12 cellular contexts compared by ENCODE assay signal in the genomic region with DNA sequence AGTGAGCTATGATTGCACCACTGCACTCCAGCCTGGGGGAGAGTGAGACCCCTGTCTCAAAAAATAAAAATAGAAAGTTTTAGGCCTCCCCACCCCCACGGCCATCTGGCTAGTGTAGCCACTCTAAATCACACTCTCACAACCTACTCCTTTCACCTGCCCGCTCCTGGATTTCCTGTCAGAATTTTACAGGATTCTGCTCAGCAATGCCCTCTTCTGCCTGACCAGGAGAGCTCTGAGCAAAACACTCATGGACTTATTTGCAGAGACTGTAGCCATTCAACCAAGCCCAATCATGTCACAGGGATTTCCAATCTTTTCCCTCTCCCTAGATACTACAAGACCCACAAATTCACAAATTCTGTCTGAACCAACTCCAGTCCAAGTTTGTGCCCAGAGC.
A peak's percentile ranks its signal among the peaks of the same experiment; 100 is the strongest.
DNase-seq lines count a peak whose midpoint lies in the region; ATAC-seq, FAIRE-seq and TF ChIP-seq lines count a peak whose summit lies in the region.
"Had no signal": no experiment of that assay in that cellular context is flagged by ENCODE, and none has a peak within 500 bp of the region (broad histone marks: within the 10 kb centered on the region; RNA-seq: fewer than 3 reads in every experiment).

No MANE protein-coding gene starts in this region.

- no peaks in the 10 kb centered on the region for H3K36me3 Mint-ChIP-seq in brain

- TF ChIP-seq CTCF in A549 (IDR thresholded peaks at IDR 0.05) (peak; percentile 22; the same call in 1 of the 3 replicates), HCT116 (IDR thresholded peaks at IDR 0.05 in 2 of 3, conservative IDR thresholded peaks at IDR 0.05 in 1 of 3; ENCODE audit: borderline replicate concordance in 1 of 3, insufficient read depth in 1 of 3, low read depth in 2 of 3, low read length in 2 of 3) (peak in 2 of 3 experiments; percentile 2 to 44; a peak in 1 of 6 replicates), brain (conservative IDR thresholded peaks at IDR 0.05) (peak; percentile 15 to 33)

- H3K27me3 Mint-ChIP-seq in brain = no peaks in the 10 kb centered on the region

- WGBS in A549 (ENCODE audit: missing lambda C conversion rate) = 47% methylated on average over 2 of the region's 2 CpGs

- H3K4me3 ChIP-seq in A549 = no peak overlapping the region
- H3K4me3 ChIP-seq in HCT116 (replicated peaks in 1 of 2; ENCODE audit: low read depth in 1 of 2, low read length in 2 of 2) = no peak overlapping the region
- H3K4me3 ChIP-seq: HAP-1, tibial artery had no signal

- no peak overlapping the region for H3K9ac ChIP-seq in HCT116 (ENCODE audit: low read length)

- peak overlapping the region in 2 of 5 experiments; percentile 3 to 23 for H3K27ac Mint-ChIP-seq in brain

- ATAC-seq in A549 (peak; percentile 59 to 82; a peak in 4 of 6 replicates), HCT116 (peak; percentile 76), GM18861 (IDR thresholded peaks at IDR 0.05; ENCODE audit: unreplicated experiment) (no peak), HG03571 (IDR thresholded peaks at IDR 0.05; ENCODE audit: unreplicated experiment) (no peak)

- H3K27ac ChIP-seq in A549 (peak overlapping the region in 1 of 2 experiments; percentile 18; a peak in 1 of 6 replicates), HCT116 (ENCODE audit: low read depth, low read length) (no peak overlapping the region)

- TF ChIP-seq POLR2A in A549 (IDR thresholded peaks at IDR 0.05; ENCODE audit: low read length) (no peak), HCT116 (IDR thresholded peaks at IDR 0.05; ENCODE audit: borderline replicate concordance, extremely low read depth, insufficient read depth, insufficient read length) (no peak)

- peaks cover 0 to 2% (median 0%) of the 10 kb centered on the region in 5 experiments for H3K9me3 Mint-ChIP-seq in brain

- no peaks in the 10 kb centered on the region for H3K27me3 ChIP-seq in HCT116 (ENCODE audit: insufficient read depth, low read length)
- H3K27me3 ChIP-seq: tibial artery had no signal

- no peak overlapping the region for H2AFZ ChIP-seq in HCT116 (ENCODE audit: low read depth, low read length, poor library complexity, severe bottlenecking)

- no peak for FAIRE-seq in A549 (lab: Jason Lieb, UNC)
- FAIRE-seq: GM18507 had no signal

- TF ChIP-seq RAD21 in A549 (conservative IDR thresholded peaks at IDR 0.05 in 1 of 2, IDR thresholded peaks at IDR 0.05 in 1 of 2) = peak; percentile 37 to 46; a peak in 4 of 5 replicates
- peak; percentile 61 for TF ChIP-seq RAD21 in HCT116 (IDR thresholded peaks at IDR 0.05; ENCODE audit: low read depth)

- no peak overlapping the region for H3K4me3 Mint-ChIP-seq in brain

- H3K4me1 ChIP-seq in A549 (no peaks in the 10 kb centered on the region), HCT116 (ENCODE audit: control insufficient read depth in 1 of 2, insufficient read depth in 2 of 2, low read length in 2 of 2) (peaks cover 16 to 28% of the 10 kb centered on the region in 2 experiments)
- H3K4me1 ChIP-seq: HAP-1 had no signal

- H3K9me2 ChIP-seq in HCT116 (ENCODE audit: insufficient read depth) = no peaks in the 10 kb centered on the region

- H4K20me1 ChIP-seq in HCT116 (ENCODE audit: insufficient read depth) = no peaks in the 10 kb centered on the region

- H3K9me3 ChIP-seq in A549 (no peaks in the 10 kb centered on the region), HCT116 (ENCODE audit: control insufficient read depth in 1 of 2, insufficient read depth in 1 of 2, low read depth in 1 of 2, low read length in 2 of 2) (no peaks in the 10 kb centered on the region)
- H3K9me3 ChIP-seq: HAP-1, tibial artery had no signal

- BruUV-seq in HCT116 (replicated peaks; lab: Mats Ljungman, UMichigan) = no TSS peak

- H3K36me3 ChIP-seq in HCT116 (ENCODE audit: control insufficient read depth in 1 of 2, insufficient read depth in 2 of 2, low read length in 2 of 2) = no peaks in the 10 kb centered on the region
- H3K36me3 ChIP-seq: HAP-1, tibial artery had no signal

- H3K4me2 ChIP-seq in A549 (no peak overlapping the region), HCT116 (ENCODE audit: low read length) (no peak overlapping the region)

- POLR2A ChIA-PET in A549 (lab: Yijun Ruan, JAX) (no interaction called here), HCT116 (lab: Charles Lee) (no interaction called here)

- no peak for TF ChIP-seq EP300 in A549 (IDR thresholded peaks at IDR 0.05)

- H3K4me1 Mint-ChIP-seq in brain = peaks cover 12% of the 10 kb centered on the region

- H3K79me2 ChIP-seq in HCT116 (ENCODE audit: insufficient read depth, low read length) = no peaks in the 10 kb centered on the region

- RAD21 ChIA-PET in HCT116 (lab: Charles Lee; ENCODE audit: low non-redundant PET in 1 of 2, low total read pairs in 2 of 2, uncharacterized antibody in 2 of 2, unreplicated experiment in 2 of 2) = no interaction called here

- DNase-seq in A549 (ENCODE audit: low read depth in 1 of 2, low spot score in 1 of 2) (peak in 1 of 2 experiments; percentile 30), HCT116 (ENCODE audit: low read depth, low spot score) (no peak), iPS-NIHi7 (ENCODE audit: extremely low spot score) (peak; percentile 45), RPMI8226 (no peak)
- no peak for DNase-seq in stimulated activated CD4-positive, alpha-beta T cell treated with anti-CD3 and anti-CD28 coated beads, Interleukin-12 subunit alpha, Interleukin-12 subunit beta, amount 100 ng/mL, for 4 hours
- DNase-seq: stimulated activated CD4-positive, alpha-beta T cell treated with anti-CD3 and anti-CD28 coated beads, Interleukin-2, amount 100 ng/mL, for 48 hours; tibial artery had no signal

- intact Hi-C loops in HCT116 (cut with micrococcal nuclease) = no loop called here

- CTCF ChIA-PET in A549 (lab: Yijun Ruan, JAX) = interaction anchor here (1.3 kb wide), 1 partner anchor 10 kb away, joined by 7 read pairs; no protein-coding TSS in a partner anchor
- CTCF ChIA-PET in HCT116 (lab: Charles Lee) = no interaction called here

TF ChIP-seq in A549, 52 proteins besides CTCF, POLR2A, EP300 and RAD21:
- no peak for TF ChIP-seq RCOR1 (IDR thresholded peaks at IDR 0.05; ENCODE audit: low read depth, low read length)
- peak; percentile 52 for TF ChIP-seq SMC3 (IDR thresholded peaks at IDR 0.05)

TF ChIP-seq in HCT116, 20 proteins besides CTCF, POLR2A, EP300 and RAD21:
- TF ChIP-seq, protein P1, sequence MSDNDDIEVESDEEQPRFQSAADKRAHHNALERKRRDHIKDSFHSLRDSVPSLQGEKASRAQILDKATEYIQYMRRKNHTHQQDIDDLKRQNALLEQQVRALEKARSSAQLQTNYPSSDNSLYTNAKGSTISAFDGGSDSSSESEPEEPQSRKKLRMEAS (IDR thresholded peaks at IDR 0.05) = no peak
- TF ChIP-seq EGR1 (IDR thresholded peaks at IDR 0.05; ENCODE audit: low read depth) (no peak), ZNF274 (IDR thresholded peaks at IDR 0.05; ENCODE audit: low read depth, low read length) (no peak)
- TF ChIP-seq, protein P2, sequence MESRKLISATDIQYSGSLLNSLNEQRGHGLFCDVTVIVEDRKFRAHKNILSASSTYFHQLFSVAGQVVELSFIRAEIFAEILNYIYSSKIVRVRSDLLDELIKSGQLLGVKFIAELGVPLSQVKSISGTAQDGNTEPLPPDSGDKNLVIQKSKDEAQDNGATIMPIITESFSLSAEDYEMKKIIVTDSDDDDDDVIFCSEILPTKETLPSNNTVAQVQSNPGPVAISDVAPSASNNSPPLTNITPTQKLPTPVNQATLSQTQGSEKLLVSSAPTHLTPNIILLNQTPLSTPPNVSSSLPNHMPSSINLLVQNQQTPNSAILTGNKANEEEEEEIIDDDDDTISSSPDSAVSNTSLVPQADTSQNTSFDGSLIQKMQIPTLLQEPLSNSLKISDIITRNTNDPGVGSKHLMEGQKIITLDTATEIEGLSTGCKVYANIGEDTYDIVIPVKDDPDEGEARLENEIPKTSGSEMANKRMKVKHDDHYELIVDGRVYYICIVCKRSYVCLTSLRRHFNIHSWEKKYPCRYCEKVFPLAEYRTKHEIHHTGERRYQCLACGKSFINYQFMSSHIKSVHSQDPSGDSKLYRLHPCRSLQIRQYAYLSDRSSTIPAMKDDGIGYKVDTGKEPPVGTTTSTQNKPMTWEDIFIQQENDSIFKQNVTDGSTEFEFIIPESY (IDR thresholded peaks at IDR 0.05; ENCODE audit: extremely low read depth, insufficient replicate concordance, low read length) = no peak

Comparison
In these comparisons a context has a peak if more than half of its experiments do, and no peak if none do; other contexts are left out.
1. ATAC-seq: peak in A549 (2 of 2) and HCT116 (single experiment); none in GM18861 (single experiment) and HG03571 (single experiment).
2. Of the 6 proteins assayed by ChIP-seq in both A549 and HCT116: peak only in A549: none; only in HCT116: none; in both: CTCF and RAD21; in neither: 4.
3. Peak in every context shown above with its lines, with median percentiles within 50 percentile points of each other: CTCF ChIP-seq.